Comparison of ENCODE assay signal across 8 cellular contexts in genomic region chr19:15418588-15419412, GRCh38. TPM values are rescaled to one million over a fixed set of nuclear protein-coding genes. Genes with fewer than 3 reads are reported as not detected.
A peak's percentile ranks its signal among the peaks of the same experiment; 100 is the strongest.
DNase-seq lines count a peak whose midpoint lies in the region; ATAC-seq lines count a peak whose summit lies in the region.

Gene AKAP8L (minus strand): TSS chr19:15418988. CDS start chr19:15418923, 65 bp downstream.

- peaks cover 42% of the 10 kb centered on the region for H3K4me1 ChIP-seq in CD4-positive, CD25-positive, alpha-beta regulatory T cell (ENCODE audit: control insufficient read depth, insufficient read depth, low read length, poor library complexity, severe bottlenecking)

- peaks cover 16% of the 10 kb centered on the region for H3K36me3 ChIP-seq in CD4-positive, CD25-positive, alpha-beta regulatory T cell (ENCODE audit: control insufficient read depth, insufficient read depth, low read length)

- H3K27me3 ChIP-seq in CD4-positive, CD25-positive, alpha-beta regulatory T cell (ENCODE audit: control insufficient read depth, insufficient read depth, low read length), result no peaks in the 10 kb centered on the region

- peak; percentile 90 to 93 for ATAC-seq in CD4-positive, CD25-positive, alpha-beta regulatory T cell (ENCODE audit: low read depth in 2 of 2)
- peak; percentile 96 for ATAC-seq in GM19395 (IDR thresholded peaks at IDR 0.05; ENCODE audit: unreplicated experiment)
- peak; percentile 90 for ATAC-seq in HG03565 (IDR thresholded peaks at IDR 0.05; ENCODE audit: unreplicated experiment)
- peak; percentile 88 for ATAC-seq in left lobe of liver

- H3K27ac Mint-ChIP-seq in CD4-positive, CD25-positive, alpha-beta regulatory T cell, result peak within 1 kb of the TSS; percentile 94 to 99 (median 99)
- H3K27ac Mint-ChIP-seq in dendritic cell treated with granulocyte-macrophage colony-stimulating factor and Interleukin-4, amounts not matched to agents 40 ng/mL and 50 ng/mL, for 4 days, result peak within 1 kb of the TSS; percentile 98

- peaks cover 0 to 5% (median 0%) of the 10 kb centered on the region in 7 donors for H3K9me3 Mint-ChIP-seq in CD4-positive, CD25-positive, alpha-beta regulatory T cell
- peaks cover 7% of the 10 kb centered on the region for H3K9me3 Mint-ChIP-seq in dendritic cell treated with granulocyte-macrophage colony-stimulating factor and Interleukin-4, amounts not matched to agents 40 ng/mL and 50 ng/mL, for 4 days

- DNase-seq in CD4-positive, CD25-positive, alpha-beta regulatory T cell, result peak; percentile 97 to 100 (median 99)
- DNase-seq in NCI-H774 (lab: John Stamatoyannopoulos, UW), result peak; percentile 98
- DNase-seq in activated CD4-positive, alpha-beta T cell treated with anti-CD3 and anti-CD28 coated beads, Interleukin-2, amount 50 U/mL, for 4 hours, result peak; percentile 99
- DNase-seq in left lobe of liver (ENCODE audit: low spot score), result peak; percentile 99
- DNase-seq in stimulated activated CD4-positive, alpha-beta T cell treated with anti-CD3 and anti-CD28 coated beads, Interleukin-2, amount 100 ng/mL, for 4 hours (ENCODE audit: low read depth), result peak; percentile 99

- peaks cover 5% of the 10 kb centered on the region for H3K27me3 Mint-ChIP-seq in CD4-positive, CD25-positive, alpha-beta regulatory T cell
- H3K27me3 Mint-ChIP-seq in dendritic cell treated with granulocyte-macrophage colony-stimulating factor and Interleukin-4, amounts not matched to agents 40 ng/mL and 50 ng/mL, for 4 days, result no peaks in the 10 kb centered on the region

- H3K4me1 Mint-ChIP-seq in CD4-positive, CD25-positive, alpha-beta regulatory T cell, result peaks cover 6 to 52% (median 31%) of the 10 kb centered on the region in 4 donors
- H3K4me1 Mint-ChIP-seq in dendritic cell treated with granulocyte-macrophage colony-stimulating factor and Interleukin-4, amounts not matched to agents 40 ng/mL and 50 ng/mL, for 4 days (ENCODE audit: low read depth), result peaks cover 46% of the 10 kb centered on the region

- H3K36me3 Mint-ChIP-seq in CD4-positive, CD25-positive, alpha-beta regulatory T cell, result peaks cover 14% of the 10 kb centered on the region
- H3K36me3 Mint-ChIP-seq in dendritic cell treated with granulocyte-macrophage colony-stimulating factor and Interleukin-4, amounts not matched to agents 40 ng/mL and 50 ng/mL, for 4 days (ENCODE audit: low read depth), result peaks cover 67% of the 10 kb centered on the region

- peak within 1 kb of the TSS; percentile 73 for H3K27ac ChIP-seq in CD4-positive, CD25-positive, alpha-beta regulatory T cell (ENCODE audit: insufficient read depth, low read length, poor library complexity, severe bottlenecking)

- peak within 1 kb of the TSS; percentile 94 to 99 (median 98) for H3K4me3 Mint-ChIP-seq in CD4-positive, CD25-positive, alpha-beta regulatory T cell
- peak within 1 kb of the TSS; percentile 100 for H3K4me3 Mint-ChIP-seq in dendritic cell treated with granulocyte-macrophage colony-stimulating factor and Interleukin-4, amounts not matched to agents 40 ng/mL and 50 ng/mL, for 4 days

- H3K4me3 ChIP-seq in CD4-positive, CD25-positive, alpha-beta regulatory T cell (ENCODE audit: low read depth, low read length), result peak within 1 kb of the TSS; percentile 88

- H3K9me3 ChIP-seq in CD4-positive, CD25-positive, alpha-beta regulatory T cell (ENCODE audit: control insufficient read depth in 2 of 2, low read length in 2 of 2), result peaks cover 3 to 7% of the 10 kb centered on the region in 2 experiments

- intact Hi-C loops in dendritic cell treated with granulocyte-macrophage colony-stimulating factor and Interleukin-4, amounts not matched to agents 40 ng/mL and 50 ng/mL, for 4 days (cut with micrococcal nuclease), result loop anchor here (1.0 to 5.0 kb wide), 4 partner anchors 14 to 291 kb away; partner anchors contain the start of gene AKAP8

RNA-seq across cellular contexts. Expression of gene AKAP8L, which starts in this region (rescaled TPM):
- total RNA-seq in CD4-positive, CD25-positive, alpha-beta regulatory T cell, result 142 TPM
- polyA plus RNA-seq in CD4-positive, CD25-positive, alpha-beta regulatory T cell, result 10 to 100 TPM; 30.0 to 41.3 (median 35.9) TPM
- 64.5 TPM for total RNA-seq in left lobe of liver

Comparison
In these comparisons a context has a peak if more than half of its experiments do, and no peak if none do; other contexts are left out.
1. Peak in every context shown above with its lines: DNase-seq, ATAC-seq, H3K4me3 ChIP-seq and H3K27ac ChIP-seq.